Comparison of ENCODE assay signal across 25 cellular contexts in the genomic region with DNA sequence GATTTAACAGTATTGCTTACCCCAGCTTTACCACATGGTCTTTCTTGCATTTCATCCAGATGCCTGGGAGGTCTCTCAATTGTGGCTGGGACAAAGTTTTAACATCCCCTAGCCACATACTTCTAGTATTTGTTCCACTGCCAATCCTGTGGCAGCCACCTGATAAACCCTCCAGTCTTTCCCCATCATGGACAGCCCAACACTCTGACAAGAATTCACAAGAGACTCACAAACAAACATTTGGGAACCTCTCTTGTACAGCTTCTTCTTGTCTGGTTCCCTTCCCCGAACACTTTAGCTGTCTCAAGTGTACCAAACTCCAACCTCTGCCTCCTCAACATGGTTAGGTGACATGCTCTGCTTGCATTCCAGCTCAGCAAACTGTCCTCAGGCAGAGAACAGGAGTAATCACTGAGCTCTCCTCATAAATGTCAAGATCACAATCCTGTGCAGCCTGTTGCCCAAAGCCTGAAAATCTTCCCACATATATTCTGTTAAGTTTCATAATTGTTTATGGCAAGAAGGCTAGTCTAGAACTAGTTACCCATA. TPM values are rescaled to one million over a fixed set of nuclear protein-coding genes. Genes with fewer than 3 reads are reported as not detected.
DNase-seq lines count a peak whose midpoint lies in the region; ATAC-seq, FAIRE-seq and TF ChIP-seq lines count a peak whose summit lies in the region.
"Had no signal": no experiment of that assay in that cellular context is flagged by ENCODE, and none has a peak within 500 bp of the region (broad histone marks: within the 10 kb centered on the region; RNA-seq: fewer than 3 reads in every experiment).

No MANE protein-coding gene starts in this region.

- H2BK12ac ChIP-seq in mesenchymal stem cell (ENCODE audit: low read length in 2 of 2), result no peak overlapping the region

- no peak overlapping the region for H3K9ac ChIP-seq in mesenchymal stem cell (ENCODE audit: low read length)

- POLR2A ChIA-PET in MCF 10A (lab: Yijun Ruan, JAX), result interaction anchor here (0.9 to 1.5 kb wide), 2 partner anchors 9 to 12 kb away, joined by 3 read pairs; no protein-coding TSS in a partner anchor

- H3K79me1 ChIP-seq in mesenchymal stem cell (replicated peaks; ENCODE audit: low read length, poor library complexity, severe bottlenecking), result no peaks in the 10 kb centered on the region

- no peaks in the 10 kb centered on the region for H3K9me3 Mint-ChIP-seq in MCF 10A (ENCODE audit: unreplicated experiment)
- H3K9me3 Mint-ChIP-seq in stimulated activated memory B cell treated with anti-CD40 and anti-IgM and Interleukin-4, amounts not matched to agents 10 μg/mL and 1 μg/mL and 100 μg/mL, for 72 hours, result no peaks in the 10 kb centered on the region
- H3K9me3 Mint-ChIP-seq: HFFc6 had no signal

- no peak overlapping the region for H2AK5ac ChIP-seq in mesenchymal stem cell (ENCODE audit: low read length, severe bottlenecking)

- H3K27me3 ChIP-seq in mesenchymal stem cell (ENCODE audit: control insufficient read depth in 1 of 2, insufficient read depth in 1 of 2, low read length in 2 of 2), result no peaks in the 10 kb centered on the region
- H3K27me3 ChIP-seq: SJCRH30 had no signal

- CTCF ChIA-PET in MCF 10A (lab: Yijun Ruan, JAX), result interaction anchor here (0.6 to 0.9 kb wide), 3 partner anchors 17 to 83 kb away, joined by 4 read pairs; no protein-coding TSS in a partner anchor

- no peak overlapping the region for H4K91ac ChIP-seq in mesenchymal stem cell (ENCODE audit: low read length)

- BruUV-seq in MCF 10A (replicated peaks; lab: Mats Ljungman, UMichigan), result no TSS peak

- H3K27me3 Mint-ChIP-seq in MCF 10A (ENCODE audit: insufficient read depth, unreplicated experiment), result no peaks in the 10 kb centered on the region
- no peaks in the 10 kb centered on the region for H3K27me3 Mint-ChIP-seq in stimulated activated memory B cell treated with anti-CD40 and anti-IgM and Interleukin-4, amounts not matched to agents 10 μg/mL and 1 μg/mL and 100 μg/mL, for 72 hours

- H3K4me3 ChIP-seq in fibroblast of villous mesenchyme (ENCODE audit: low read depth, low read length) (no peak overlapping the region), mesenchymal stem cell (ENCODE audit: insufficient read depth in 1 of 2, low read depth in 1 of 2, low read length in 2 of 2) (no peak overlapping the region)
- H3K4me3 ChIP-seq: SJCRH30 had no signal

- H3K4me3 Mint-ChIP-seq in MCF 10A (ENCODE audit: unreplicated experiment), result no peak overlapping the region
- no peak overlapping the region for H3K4me3 Mint-ChIP-seq in stimulated activated memory B cell treated with anti-CD40 and anti-IgM and Interleukin-4, amounts not matched to agents 10 μg/mL and 1 μg/mL and 100 μg/mL, for 72 hours
- H3K4me3 Mint-ChIP-seq: HFFc6 had no signal

- peak; percentile 46 to 75 for DNase-seq in T47D (ENCODE audit: low read depth in 1 of 2, low spot score in 1 of 2)
- DNase-seq in MCF 10A (ENCODE audit: unreplicated experiment), result no peak
- DNase-seq in GM18507 (ENCODE audit: extremely low spot score, insufficient read length, low read depth), result no peak
- DNase-seq in fibroblast of villous mesenchyme (ENCODE audit: low read depth), result peak; percentile 17
- no peak for DNase-seq in stimulated activated CD8-positive, alpha-beta memory T cell treated with anti-CD3 and anti-CD28 coated beads, Interleukin-4, amount 100 ng/mL, for 48 hours
- DNase-seq in mesenchymal stem cell, result no peak
- no peak for DNase-seq in globus pallidus (ENCODE audit: low spot score)
- DNase-seq: 8988T, ACHN, DMS153, DND-41, HFFc6, IMR-90, KG1, NCI-H1092 treated with DMSO at 0.1 percent for 48 hours, NCI-H1436, NCI-H187, NCI-H2081 treated with DMSO at 0.1 percent for 48 hours, NCI-H524, NCI-H774, SJCRH30 had no signal

- no peak overlapping the region for H3K23ac ChIP-seq in mesenchymal stem cell (ENCODE audit: low read length in 2 of 2)

- TF ChIP-seq CTCF in MCF 10A (IDR thresholded peaks at IDR 0.05; ENCODE audit: unreplicated experiment), result no peak
- no peak for TF ChIP-seq CTCF in fibroblast of villous mesenchyme (IDR thresholded peaks at IDR 0.05; ENCODE audit: insufficient read depth, low read depth, low read length)

- H2BK5ac ChIP-seq in mesenchymal stem cell (ENCODE audit: low read depth, low read length, poor library complexity, severe bottlenecking), result no peak overlapping the region

- in situ Hi-C loops in T47D (cut with HindIII; ENCODE audit: low pct_unique_long_range_greater_than_20kb, low sequenced_read_pairs), result no loop called here

- no peaks in the 10 kb centered on the region for H3K4me1 Mint-ChIP-seq in MCF 10A (ENCODE audit: insufficient read depth, unreplicated experiment)
- peaks cover 51% of the 10 kb centered on the region for H3K4me1 Mint-ChIP-seq in stimulated activated memory B cell treated with anti-CD40 and anti-IgM and Interleukin-4, amounts not matched to agents 10 μg/mL and 1 μg/mL and 100 μg/mL, for 72 hours

- FAIRE-seq in GM18507 (lab: Jason Lieb, UNC), result peak; percentile 9
- FAIRE-seq: GM12892, RCC 7860 had no signal

- no peaks in the 10 kb centered on the region for H3K9me3 ChIP-seq in mesenchymal stem cell (ENCODE audit: control insufficient read depth, low read length)
- H3K9me3 ChIP-seq: SJCRH30 had no signal

- 85% methylated on average over 1 of the region's 1 CpG for WGBS in mesenchymal stem cell

- H4K8ac ChIP-seq in mesenchymal stem cell (ENCODE audit: low read length), result no peak overlapping the region

- H3K4me2 ChIP-seq in mesenchymal stem cell (ENCODE audit: low read length, poor library complexity, severe bottlenecking), result no peak overlapping the region

- H3K36me3 ChIP-seq in mesenchymal stem cell (ENCODE audit: control insufficient read depth in 1 of 2, insufficient read depth in 2 of 2, low read depth in 1 of 2, low read length in 2 of 2), result no peaks in the 10 kb centered on the region
- H3K36me3 ChIP-seq: SJCRH30 had no signal

- H3K14ac ChIP-seq in mesenchymal stem cell (ENCODE audit: low read length in 2 of 2), result no peak overlapping the region

- no peak overlapping the region for H3K18ac ChIP-seq in mesenchymal stem cell (ENCODE audit: low read depth in 1 of 2, low read length in 2 of 2)

- no peak overlapping the region for H2BK15ac ChIP-seq in mesenchymal stem cell (ENCODE audit: low read depth, poor library complexity, severe bottlenecking)

- H3K4ac ChIP-seq in mesenchymal stem cell (ENCODE audit: low read depth in 1 of 2, low read length in 2 of 2), result no peak overlapping the region

- intact Hi-C loops in MCF 10A (cut with micrococcal nuclease), result no loop called here

- no peaks in the 10 kb centered on the region for H3K36me3 Mint-ChIP-seq in MCF 10A (ENCODE audit: insufficient read depth, unreplicated experiment)
- H3K36me3 Mint-ChIP-seq in stimulated activated memory B cell treated with anti-CD40 and anti-IgM and Interleukin-4, amounts not matched to agents 10 μg/mL and 1 μg/mL and 100 μg/mL, for 72 hours, result peaks cover 33% of the 10 kb centered on the region

- H2AFZ ChIP-seq in mesenchymal stem cell (ENCODE audit: low read depth, low read length), result no peak overlapping the region

- no peak overlapping the region for H3K27ac Mint-ChIP-seq in MCF 10A (ENCODE audit: low read depth, unreplicated experiment)
- H3K27ac Mint-ChIP-seq in stimulated activated memory B cell treated with anti-CD40 and anti-IgM and Interleukin-4, amounts not matched to agents 10 μg/mL and 1 μg/mL and 100 μg/mL, for 72 hours, result peak overlapping the region; percentile 33
- H3K27ac Mint-ChIP-seq: HFFc6 had no signal

- no peak overlapping the region for H3K27ac ChIP-seq in mesenchymal stem cell (ENCODE audit: low read length, poor library complexity, severe bottlenecking)
- H3K27ac ChIP-seq: SJCRH30 had no signal

- no peak overlapping the region for H2BK120ac ChIP-seq in mesenchymal stem cell (ENCODE audit: low read depth, low read length)

- no peak for ATAC-seq in stimulated activated memory B cell treated with anti-CD40 and anti-IgM and Interleukin-4, amounts not matched to agents 10 μg/mL and 1 μg/mL and 100 μg/mL, for 72 hours
- ATAC-seq: SK-N-SH treated with all-trans-retinoic acid at 6 μM for 48 hours had no signal

- H3K4me1 ChIP-seq in mesenchymal stem cell (ENCODE audit: control insufficient read depth, insufficient read depth, low read depth, low read length), result no peaks in the 10 kb centered on the region
- H3K4me1 ChIP-seq: SJCRH30 had no signal

RNA-seq across cellular contexts. Expression of a gene that starts 59.7 kb away (rescaled TPM):
- total RNA-seq in MCF 10A (2022) (9.4 and 13.1 TPM in 2 replicates), fibroblast of villous mesenchyme (2.6 and 4.3 TPM in 2 replicates)
- 4.3 TPM for polyA plus RNA-seq in mesenchymal stem cell (2013, experiment 1 of 2)
- polyA plus RNA-seq in mesenchymal stem cell (2013, experiment 2 of 2), result 3.1 TPM

Comparison
In these comparisons a context has a peak if more than half of its experiments do, and no peak if none do; other contexts are left out.
1. DNase-seq: peak in T47D (2 of 2) and fibroblast of villous mesenchyme (single experiment); none in MCF 10A (single experiment), GM18507 (single experiment), stimulated activated CD8-positive, alpha-beta memory T cell treated with anti-CD3 and anti-CD28 coated beads, Interleukin-4, amount 100 ng/mL, for 48 hours (single experiment), mesenchymal stem cell (single experiment) and globus pallidus (single experiment).